ENCODE assay signal across 8 cellular contexts in the genomic region with DNA sequence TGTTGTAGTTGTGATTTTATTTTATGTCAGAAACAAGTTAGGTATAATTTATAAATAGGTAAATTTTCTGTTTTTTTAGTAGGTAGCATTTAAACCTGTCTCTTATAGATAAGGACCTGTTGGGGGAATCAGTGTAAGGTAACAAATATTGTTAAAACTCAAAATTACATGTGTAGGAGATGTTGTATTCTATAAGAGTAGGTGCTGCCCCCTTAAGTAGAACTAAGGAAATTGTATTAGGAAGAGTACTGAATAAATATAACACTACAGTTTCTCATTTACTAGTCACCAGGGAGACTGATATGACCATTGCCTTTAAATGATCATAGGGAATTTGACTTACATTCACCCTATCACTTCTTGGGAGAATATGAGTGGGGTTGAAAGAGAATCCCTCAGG. TPM values are rescaled to one million over a fixed set of nuclear protein-coding genes. Genes with fewer than 3 reads are reported as not detected.
A peak's percentile ranks its signal among the peaks of the same experiment; 100 is the strongest.
DNase-seq lines count a peak whose midpoint lies in the region; ATAC-seq and TF ChIP-seq lines count a peak whose summit lies in the region.

No MANE protein-coding gene starts in this region.

- ATAC-seq in HG03457 (IDR thresholded peaks at IDR 0.05; ENCODE audit: unreplicated experiment) (no peak), GM19035 (IDR thresholded peaks at IDR 0.05; ENCODE audit: unreplicated experiment) (no peak), GM18502 (IDR thresholded peaks at IDR 0.05; ENCODE audit: poor library complexity, unreplicated experiment) (no peak), HG03521 (IDR thresholded peaks at IDR 0.05; ENCODE audit: unreplicated experiment) (no peak)

- no peaks in the 10 kb centered on the region for H3K9me3 ChIP-seq in OCI-LY7 (ENCODE audit: low read length)

- H2AFZ ChIP-seq in OCI-LY7 (ENCODE audit: low read length) = no peak overlapping the region

- CTCF ChIA-PET in OCI-LY7 (lab: Charles Lee; ENCODE audit: unreplicated experiment) = no interaction called here

- no peaks in the 10 kb centered on the region for H3K9me2 ChIP-seq in OCI-LY7 (ENCODE audit: insufficient read depth, low read length)

- H3K4me2 ChIP-seq in OCI-LY7 (ENCODE audit: low read length) = no peak overlapping the region

- no peak overlapping the region for H3K27ac ChIP-seq in OCI-LY7 (ENCODE audit: low read depth, low read length, poor library complexity, severe bottlenecking)

- intact Hi-C loops in OCI-LY7 (cut with micrococcal nuclease; ENCODE audit: unreplicated experiment) = loop anchor here (5.0 kb wide), 2 partner anchors 51 to 76 kb away; no protein-coding TSS in a partner anchor

- no peaks in the 10 kb centered on the region for H3K79me2 ChIP-seq in OCI-LY7 (ENCODE audit: insufficient read depth, low read depth, low read length)

- no peaks in the 10 kb centered on the region for H3K4me1 ChIP-seq in OCI-LY7 (ENCODE audit: insufficient read depth, low read length, poor library complexity, severe bottlenecking)

- TF ChIP-seq CTCF in OCI-LY7 (conservative IDR thresholded peaks at IDR 0.05; ENCODE audit: low read length) (peak; percentile 78), fibroblast of the aortic adventitia (IDR thresholded peaks at IDR 0.05; ENCODE audit: insufficient read depth, low read length) (peak; percentile 44)

- H4K20me1 ChIP-seq in OCI-LY7 (ENCODE audit: insufficient read depth, low read length) = no peaks in the 10 kb centered on the region

- peaks cover 49% of the 10 kb centered on the region for H3K36me3 ChIP-seq in OCI-LY7 (ENCODE audit: insufficient read depth, low read length)

- POLR2A ChIA-PET in OCI-LY7 (lab: Charles Lee) = no interaction called here

- BruUV-seq in OCI-LY7 (replicated peaks; lab: Mats Ljungman, UMichigan) = no TSS peak

- DNase-seq in A172 (ENCODE audit: low spot score) (peak; percentile 16), ELR (ENCODE audit: low read depth) (peak; percentile 54), OCI-LY7 (ENCODE audit: low spot score) (peak; percentile 19), fibroblast of the aortic adventitia (ENCODE audit: low read depth) (peak; percentile 32)

- H3K4me3 ChIP-seq in OCI-LY7 (ENCODE audit: low read depth, low read length, poor library complexity, severe bottlenecking) = no peak overlapping the region
- no peak overlapping the region for H3K4me3 ChIP-seq in fibroblast of the aortic adventitia (ENCODE audit: low read depth, low read length)

RNA-seq across cellular contexts. Expression of a gene that starts 31.2 kb away (rescaled TPM):
- total RNA-seq in A172 (2014; rRNA removed; shearing (Covaris generic)) = 29.3 and 44.4 TPM in 2 replicates
- 71.8 and 91.3 TPM in 2 replicates for total RNA-seq in OCI-LY7 (2014; rRNA removed; shearing (Covaris generic))
- 70.5 and 81.3 TPM in 2 replicates for total RNA-seq in OCI-LY7 (2022)
- total RNA-seq in fibroblast of the aortic adventitia (ENCODE audit: low replicate concordance) = 73.0 and 75.4 TPM in 2 replicates
